Comparison of ENCODE assay signal across 8 cellular contexts in genomic region chr1:174998569-174999215, GRCh38. TPM values are rescaled to one million over a fixed set of nuclear protein-coding genes. Genes with fewer than 3 reads are reported as not detected.
DNase-seq lines count a peak whose midpoint lies in the region; ATAC-seq and TF ChIP-seq lines count a peak whose summit lies in the region.

No MANE protein-coding gene starts in this region.

- intact Hi-C loops in sciatic nerve (cut with DNase I): no loop called here

- 5 to 13% (median 13%) methylated on average over 19 of the region's 19 CpGs for WGBS in adipose tissue, 3 donors
- WGBS in hepatocyte (ENCODE audit: low lambda C conversion rate, missing lambda C conversion rate): 12% methylated on average over 19 of the region's 19 CpGs

- peak overlapping the region; percentile 85 for H3K4me2 ChIP-seq in KMS-11
- H3K4me2 ChIP-seq in OCI-LY1 (ENCODE audit: low read length): peak overlapping the region; percentile 90
- peak overlapping the region; percentile 79 for H3K4me2 ChIP-seq in hepatocyte

- peak overlapping the region; percentile 97 for H3K9ac ChIP-seq in KMS-11
- peak overlapping the region; percentile 96 for H3K9ac ChIP-seq in OCI-LY1 (ENCODE audit: low read length)

- H3K79me2 ChIP-seq in KMS-11 (ENCODE audit: insufficient read depth, low read depth): peaks cover 38% of the 10 kb centered on the region
- H3K79me2 ChIP-seq in OCI-LY1 (ENCODE audit: insufficient read depth, low read length): peaks cover 38% of the 10 kb centered on the region
- H3K79me2 ChIP-seq in hepatocyte: peaks cover 35% of the 10 kb centered on the region

- TF ChIP-seq CTCF in KMS-11 (conservative IDR thresholded peaks at IDR 0.05; ENCODE audit: low read depth, low read length): peak; percentile 97
- TF ChIP-seq CTCF in OCI-LY1 (IDR thresholded peaks at IDR 0.05; ENCODE audit: low read length): peak; percentile 85
- TF ChIP-seq CTCF in hepatocyte (IDR thresholded peaks at IDR 0.05; ENCODE audit: poor library complexity): peak; percentile 76

- no peaks in the 10 kb centered on the region for H3K36me3 ChIP-seq in KMS-11 (ENCODE audit: insufficient read depth)
- H3K36me3 ChIP-seq in OCI-LY1 (ENCODE audit: insufficient read depth, low read length): peaks cover 37% of the 10 kb centered on the region
- H3K36me3 ChIP-seq in hepatocyte (replicated peaks; ENCODE audit: insufficient read depth, low read depth): no peaks in the 10 kb centered on the region

- H3K27me3 ChIP-seq in KMS-11 (ENCODE audit: insufficient read depth, low read depth) (no peaks in the 10 kb centered on the region), OCI-LY1 (ENCODE audit: insufficient read depth, low read length) (no peaks in the 10 kb centered on the region), hepatocyte (no peaks in the 10 kb centered on the region)

- H3K27ac ChIP-seq in KMS-11: peak overlapping the region; percentile 97
- peak overlapping the region; percentile 90 for H3K27ac ChIP-seq in OCI-LY1 (ENCODE audit: low read depth, low read length, poor library complexity, severe bottlenecking)
- peak overlapping the region; percentile 94 for H3K27ac ChIP-seq in adipose tissue (ENCODE audit: low read depth, low read length)
- peak overlapping the region; percentile 97 for H3K27ac ChIP-seq in hepatocyte

- no peaks in the 10 kb centered on the region; the same call in 1 of the 2 replicates for H3F3A ChIP-seq in OCI-LY1 (ENCODE audit: insufficient read depth, low read length)

- H3K4me1 ChIP-seq in KMS-11 (ENCODE audit: low read depth, poor library complexity, severe bottlenecking) (peaks cover 63% of the 10 kb centered on the region), OCI-LY1 (ENCODE audit: insufficient read depth, low read length, severe bottlenecking) (peaks cover 40% of the 10 kb centered on the region), hepatocyte (ENCODE audit: insufficient read depth) (peaks cover 22% of the 10 kb centered on the region)

- no peaks in the 10 kb centered on the region for H3K9me2 ChIP-seq in OCI-LY1 (ENCODE audit: low read depth, low read length)
- no peaks in the 10 kb centered on the region for H3K9me2 ChIP-seq in hepatocyte (replicated peaks; ENCODE audit: insufficient read depth)

- H2AFZ ChIP-seq in KMS-11 (ENCODE audit: low read depth): peak overlapping the region; percentile 72
- H2AFZ ChIP-seq in OCI-LY1 (ENCODE audit: low read length): peak overlapping the region; percentile 15; the same call in 1 of the 2 replicates
- H2AFZ ChIP-seq in hepatocyte: peak overlapping the region; percentile 73

- H3K9me3 ChIP-seq in OCI-LY1 (ENCODE audit: low read length) (no peaks in the 10 kb centered on the region), hepatocyte (ENCODE audit: low read depth) (no peaks in the 10 kb centered on the region)

- DNase-seq in Ammon's horn (ENCODE audit: low spot score) (peak; percentile 54), hepatocyte (ENCODE audit: low spot score) (peak; percentile 75), sciatic nerve (ENCODE audit: low spot score) (no peak)

- H3K4me3 ChIP-seq in KMS-11 (IDR thresholded peaks at IDR 0.05; ENCODE audit: insufficient read depth, low read depth, low read length) (peak overlapping the region; percentile 98), OCI-LY1 (ENCODE audit: low read depth, low read length, poor library complexity, severe bottlenecking) (peak overlapping the region; percentile 99), hepatocyte (peak overlapping the region; percentile 48)

- H4K20me1 ChIP-seq in KMS-11 (ENCODE audit: insufficient read depth) (peaks cover 19% of the 10 kb centered on the region), OCI-LY1 (ENCODE audit: insufficient read depth, low read length) (0 out of 2 replicates have a peak, but pooled peaks cover 3% of the 10 kb centered on the region), hepatocyte (ENCODE audit: insufficient read depth, poor library complexity, severe bottlenecking) (peaks cover 13% of the 10 kb centered on the region)

- ATAC-seq in GM18517 (IDR thresholded peaks at IDR 0.05; ENCODE audit: unreplicated experiment) (peak; percentile 24), sciatic nerve (peak; percentile 23), GM18858 (IDR thresholded peaks at IDR 0.05; ENCODE audit: unreplicated experiment) (no peak)

RNA-seq across cellular contexts. Expression of gene CACYBP, which starts 1.1 kb away (rescaled TPM):
- 100 to 1,000 TPM in 1 of 3 donors, 10 to 100 TPM in 2; 42.8 to 106 (median 70.1) TPM for polyA plus RNA-seq in adipose tissue
- 81.7 and 100 TPM in 2 replicates for total RNA-seq in hepatocyte
- polyA plus RNA-seq in hepatocyte: 79.6 and 100.0 TPM in 2 replicates
- total RNA-seq in sciatic nerve: 82.2 TPM

RNA-seq across cellular contexts. Expression of gene MRPS14, which starts 24.5 kb away (rescaled TPM):
- polyA plus RNA-seq in adipose tissue (10 to 100 TPM; 20.1 to 38.9 (median 27.0) TPM), hepatocyte (60.1 and 65.8 TPM in 2 replicates)
- total RNA-seq in hepatocyte (26.5 and 31.6 TPM in 2 replicates), sciatic nerve (27.6 TPM)

Comparison
In these comparisons a context has a peak if more than half of its experiments do, and no peak if none do; other contexts are left out.
1. H2AFZ ChIP-seq: peak in every context shown above with its lines; median percentile 73 in hepatocyte; 72 in KMS-11; 15 in OCI-LY1.
2. H3K4me3 ChIP-seq: peak in every context shown above with its lines; median percentile 99 in OCI-LY1; 98 in KMS-11; 48 in hepatocyte.